In genomic region chrX:54182194-54182863, GRCh38 we compare ENCODE assay signal across 8 cellular contexts. TPM values are rescaled to one million over a fixed set of nuclear protein-coding genes. Genes with fewer than 3 reads are reported as not detected.
A peak's percentile ranks its signal among the peaks of the same experiment; 100 is the strongest.
DNase-seq lines count a peak whose midpoint lies in the region; ATAC-seq and TF ChIP-seq lines count a peak whose summit lies in the region.

No MANE protein-coding gene starts in this region.

- H4K8ac ChIP-seq in mesendoderm (ENCODE audit: low read depth, low read length): no peak overlapping the region

- H2BK5ac ChIP-seq in mesendoderm (ENCODE audit: low read length): no peak overlapping the region

- H3K9ac ChIP-seq in mesendoderm (ENCODE audit: low read length): peak overlapping the region; percentile 71

- H3K9me3 ChIP-seq in AG04450 (ENCODE audit: control insufficient read depth, insufficient read depth, low read length): no peaks in the 10 kb centered on the region

- peaks cover 48% of the 10 kb centered on the region for H3K4me1 Mint-ChIP-seq in activated CD4-positive, alpha-beta memory T cell treated with anti-CD3 and anti-CD28 coated beads, Interleukin-2, amount 10 ng/mL, durations not matched to agents 7 days and 5 days

- no peak overlapping the region for H2BK15ac ChIP-seq in mesendoderm (replicated peaks; ENCODE audit: low read depth)

- no peaks in the 10 kb centered on the region for H3K27me3 Mint-ChIP-seq in activated CD4-positive, alpha-beta memory T cell treated with anti-CD3 and anti-CD28 coated beads, Interleukin-2, amount 10 ng/mL, durations not matched to agents 7 days and 5 days

- POLR2A ChIA-PET in AG04450 (lab: Yijun Ruan, JAX): interaction anchor here (0.6 kb wide), 1 partner anchor 258 kb away, joined by 3 read pairs; the partner anchor contains the start of gene TSR2
- POLR2A ChIA-PET in activated CD4-positive, alpha-beta memory T cell treated with anti-CD3 and anti-CD28 coated beads, Interleukin-2, amount 10 ng/mL, durations not matched to agents 7 days and 5 days (lab: Charles Lee): interaction anchor here (0.5 to 3.2 kb wide), 9 partner anchors 11 to 1100 kb away, joined by 3 to 34 read pairs (median 9); partner anchors contain the start of genes APEX2, GNL3L, HUWE1 and PHF8

- peak overlapping the region; percentile 61 for H3K27ac ChIP-seq in AG04450 (ENCODE audit: low read depth, low read length)
- H3K27ac ChIP-seq in mesendoderm (ENCODE audit: low read depth, low read length): peak overlapping the region; percentile 72

- no peaks in the 10 kb centered on the region for H3K79me1 ChIP-seq in mesendoderm (ENCODE audit: low read length)

- CTCF ChIA-PET in AG04450 (lab: Charles Lee): no interaction called here
- CTCF ChIA-PET in activated CD4-positive, alpha-beta memory T cell treated with anti-CD3 and anti-CD28 coated beads, Interleukin-2, amount 10 ng/mL, durations not matched to agents 7 days and 5 days (lab: Charles Lee): no interaction called here

- H3K36me3 ChIP-seq in mesendoderm (ENCODE audit: control insufficient read depth, insufficient read depth, low read length): no peaks in the 10 kb centered on the region

- H3K27me3 ChIP-seq in AG04450 (ENCODE audit: control insufficient read depth, insufficient read depth, low read length) (no peaks in the 10 kb centered on the region), mesendoderm (ENCODE audit: insufficient read depth, low read length, poor library complexity) (no peaks in the 10 kb centered on the region)

- H3K27ac Mint-ChIP-seq in activated CD4-positive, alpha-beta memory T cell treated with anti-CD3 and anti-CD28 coated beads, Interleukin-2, amount 10 ng/mL, durations not matched to agents 7 days and 5 days: peak overlapping the region; percentile 77

- H3K4ac ChIP-seq in mesendoderm (ENCODE audit: low read depth, low read length): peak overlapping the region; percentile 99

- no peak for TF ChIP-seq CTCF in AG04450 (IDR thresholded peaks at IDR 0.05; ENCODE audit: low read depth, low read length)

- H3K79me2 ChIP-seq in mesendoderm (ENCODE audit: control insufficient read depth, insufficient read depth, low read length): peaks cover 24% of the 10 kb centered on the region

- H3K36me3 Mint-ChIP-seq in activated CD4-positive, alpha-beta memory T cell treated with anti-CD3 and anti-CD28 coated beads, Interleukin-2, amount 10 ng/mL, durations not matched to agents 7 days and 5 days (ENCODE audit: low read depth): peaks cover 24% of the 10 kb centered on the region

- no peak for DNase-seq in AG04450 (ENCODE audit: low read depth, low spot score)
- DNase-seq in NCI-H510A (lab: John Stamatoyannopoulos, UW): peak; percentile 32
- DNase-seq in activated CD4-positive, alpha-beta memory T cell treated with anti-CD3 and anti-CD28 coated beads, Interleukin-2, amount 10 ng/mL, durations not matched to agents 7 days and 5 days: peak; percentile 73
- DNase-seq in effector CD4-positive, alpha-beta T cell: peak; percentile 58
- peak; percentile 60 for DNase-seq in mesendoderm
- peak; percentile 44 to 48 for DNase-seq in stimulated activated CD8-positive, alpha-beta memory T cell treated with anti-CD3 and anti-CD28 coated beads, Interleukin-15, amount 100 ng/mL, for 4 hours (ENCODE audit: low read depth in 2 of 2)

- H3K18ac ChIP-seq in mesendoderm (ENCODE audit: low read length): peak overlapping the region; percentile 36

- H3K56ac ChIP-seq in mesendoderm (ENCODE audit: low read length): peak overlapping the region; percentile 91

- H3K9me3 Mint-ChIP-seq in activated CD4-positive, alpha-beta memory T cell treated with anti-CD3 and anti-CD28 coated beads, Interleukin-2, amount 10 ng/mL, durations not matched to agents 7 days and 5 days: no peaks in the 10 kb centered on the region

- H3K4me1 ChIP-seq in mesendoderm (ENCODE audit: control insufficient read depth, low read depth, low read length): peaks cover 4% of the 10 kb centered on the region

- no CpG with 5 or more reads among the region's 36 CpGs for WGBS in mesendoderm (ENCODE audit: extremely low coverage, insufficient coverage, low lambda C conversion rate)

- peak overlapping the region; percentile 77 for H3K4me3 Mint-ChIP-seq in activated CD4-positive, alpha-beta memory T cell treated with anti-CD3 and anti-CD28 coated beads, Interleukin-2, amount 10 ng/mL, durations not matched to agents 7 days and 5 days

- H2AK5ac ChIP-seq in mesendoderm (ENCODE audit: low read length): no peak overlapping the region

- no peak overlapping the region for H2BK120ac ChIP-seq in mesendoderm (ENCODE audit: low read depth, low read length)

- no peak overlapping the region for H4K5ac ChIP-seq in mesendoderm (ENCODE audit: low read length)

- H3K4me2 ChIP-seq in mesendoderm (ENCODE audit: low read length): peak overlapping the region; percentile 67

- peak overlapping the region; percentile 45 for H3K23ac ChIP-seq in mesendoderm (ENCODE audit: low read length)

- ATAC-seq in GM18861 (IDR thresholded peaks at IDR 0.05; ENCODE audit: unreplicated experiment): peak; percentile 34
- ATAC-seq in HG03095 (IDR thresholded peaks at IDR 0.05; ENCODE audit: unreplicated experiment): peak; percentile 53

- H3K4me3 ChIP-seq in AG04450 (ENCODE audit: low read depth, low read length) (peak overlapping the region; percentile 65), mesendoderm (ENCODE audit: low read length) (peak overlapping the region; percentile 43)

RNA-seq across cellular contexts. Expression of gene FAM120C, which starts 0.7 kb away (rescaled TPM):
- 4.2 and 4.7 TPM in 2 replicates for polyA plus RNA-seq in AG04450 (2011; rRNA removed)
- polyA minus RNA-seq in AG04450 (2011; rRNA and poly(A)+ RNA removed): 12.7 and 13.4 TPM in 2 replicates
- 1 to 10 TPM; 8.0 to 8.5 TPM for total RNA-seq in activated CD4-positive, alpha-beta memory T cell treated with anti-CD3 and anti-CD28 coated beads, Interleukin-2, amount 10 ng/mL, durations not matched to agents 7 days and 5 days
- 4.2 TPM for polyA plus RNA-seq in mesendoderm (2013, experiment 1 of 2)
- 3.9 TPM for polyA plus RNA-seq in mesendoderm (2013, experiment 2 of 2)
